8 cellular contexts compared by ENCODE assay signal in the genomic region with DNA sequence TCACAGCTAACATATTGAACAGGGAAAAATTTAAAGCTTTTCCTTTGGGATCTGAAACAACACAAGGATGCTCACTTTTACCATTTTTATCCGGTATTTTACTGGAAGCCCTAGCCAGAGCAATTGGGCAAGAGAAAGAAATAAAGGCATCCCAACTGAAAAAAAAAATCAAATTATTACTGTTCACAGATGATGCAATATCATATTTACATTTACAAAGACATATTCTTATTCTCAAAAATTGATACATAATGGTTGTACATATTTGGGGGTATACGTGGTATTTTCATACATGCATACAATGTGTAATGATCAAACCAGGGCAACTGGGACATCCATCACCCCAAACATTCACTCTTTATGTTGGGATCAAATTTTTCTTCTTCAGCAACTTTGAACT.
"Had no signal": no experiment of that assay in that cellular context is flagged by ENCODE, and none has a peak within 500 bp of the region (broad histone marks: within the 10 kb centered on the region; RNA-seq: fewer than 3 reads in every experiment).

No MANE protein-coding gene starts in this region.

- DNase-seq: GDM1, GF-D8 had no signal

- ATAC-seq: GM12878 had no signal

- H3K4me3 ChIP-seq: GM12878 had no signal

- FAIRE-seq: G401.6, GM12878, GM12891, GM12892, GM18507, GM19239 had no signal
